In genomic region chr7:7959979-7960670, GRCh38 we compare ENCODE assay signal across 15 cellular contexts. TPM values are rescaled to one million over a fixed set of nuclear protein-coding genes. Genes with fewer than 3 reads are reported as not detected.
DNase-seq lines count a peak whose midpoint lies in the region; ATAC-seq and TF ChIP-seq lines count a peak whose summit lies in the region.
"Had no signal": no experiment of that assay in that cellular context is flagged by ENCODE, and none has a peak within 500 bp of the region (broad histone marks: within the 10 kb centered on the region; RNA-seq: fewer than 3 reads in every experiment).

No MANE protein-coding gene starts in this region.

- ATAC-seq in GM21825 (IDR thresholded peaks at IDR 0.05; ENCODE audit: unreplicated experiment): peak; percentile 93
- peak; percentile 92 for ATAC-seq in HG03159 (IDR thresholded peaks at IDR 0.05; ENCODE audit: unreplicated experiment)
- no peak for ATAC-seq in omental fat pad (ENCODE audit: low FRiP score)
- ATAC-seq: A549; effector memory CD8-positive, alpha-beta T cell; K562 had no signal

- TF ChIP-seq CTCF in GM10248 (IDR thresholded peaks at IDR 0.05; ENCODE audit: control extremely low read depth, extremely low read depth, low read depth, missing control alignments) (no peak), dorsolateral prefrontal cortex (IDR thresholded peaks at IDR 0.05 in 54 of 56, conservative IDR thresholded peaks at IDR 0.05 in 2 of 56; ENCODE audit: low read depth in 1 of 56, partially characterized antibody in 56 of 56) (no peak), omental fat pad (IDR thresholded peaks at IDR 0.05) (no peak)

- H3K27me3 ChIP-seq in dorsolateral prefrontal cortex: no peaks in the 10 kb centered on the region

- no peak overlapping the region for H3K4me3 ChIP-seq in dorsolateral prefrontal cortex
- H3K4me3 ChIP-seq: A549, K562 had no signal

- CTCF ChIA-PET in GM10248 (lab: Yijun Ruan, JAX): interaction anchor here (1.1 to 1.2 kb wide), 3 partner anchors 15 to 279 kb away, joined by 3 read pairs; no protein-coding TSS in a partner anchor

- intact Hi-C loops in dorsolateral prefrontal cortex (cut with DNase I): no loop called here

- POLR2A ChIA-PET in GM10248 (lab: Yijun Ruan, JAX): no interaction called here

- H3K27ac ChIP-seq in dorsolateral prefrontal cortex: no peak overlapping the region
- H3K27ac ChIP-seq: A549 had no signal

- DNase-seq in GM10248 (ENCODE audit: extremely low spot score) (peak; percentile 49), GM19238 (ENCODE audit: insufficient read length, low spot score) (peak; percentile 23), dorsolateral prefrontal cortex (no peak), NCI-H526 (lab: John Stamatoyannopoulos, UW) (no peak), omental fat pad (ENCODE audit: low spot score) (no peak), putamen (ENCODE audit: low spot score) (no peak)
- DNase-seq: DMS79; effector memory CD8-positive, alpha-beta T cell; glutamatergic neuron; NCI-H2081 treated with DMSO at 0.1 percent for 48 hours; stimulated activated CD4-positive, alpha-beta T cell treated with anti-CD3 and anti-CD28 coated beads, Interleukin-15, amount 100 ng/mL, for 24 hours had no signal

RNA-seq across cellular contexts. Expression of gene GLCCI1, which starts 8.5 kb away (rescaled TPM):
- total RNA-seq in dorsolateral prefrontal cortex (100 to 1,000 TPM in 79 of 120 experiments, 10 to 100 TPM in 41; 61.6 to 198 (median 112) TPM), omental fat pad (10 to 100 TPM in 1 of 4 donors, 1 to 10 TPM in 3; 6.0 to 22.6 (median 8.5) TPM)

Comparison
In these comparisons a context has a peak if more than half of its experiments do, and no peak if none do; other contexts are left out.
1. DNase-seq: peak in GM10248 (single experiment) and GM19238 (single experiment); none in dorsolateral prefrontal cortex (0 of 10), NCI-H526 (0 of 2), omental fat pad (single experiment) and putamen (single experiment).